ENCODE assay signal across 33 cellular contexts in genomic region chr6:164104432-164104831, GRCh38.
"Had no signal": no experiment of that assay in that cellular context is flagged by ENCODE, and none has a peak within 500 bp of the region (broad histone marks: within the 10 kb centered on the region; RNA-seq: fewer than 3 reads in every experiment).

No MANE protein-coding gene starts in this region.

- ATAC-seq: activated CD8-positive, alpha-beta T cell treated with anti-CD3 and anti-CD28 coated beads for 36 hours; activated T-cell treated with anti-CD3 and anti-CD28 coated beads, Interleukin-2, amount 50 U/mL, for 72 hours; activated T-helper 17 cell treated with anti-CD3 and anti-CD28 coated beads, Interleukin-2, amount 50 U/mL, for 72 hours; PC-3 had no signal

- H3K27ac ChIP-seq: ascending aorta, breast epithelium, Peyer's patch, VCaP had no signal

- H3K9me3 ChIP-seq: ascending aorta, breast epithelium, Peyer's patch had no signal

- DNase-seq: activated CD4-positive, alpha-beta T cell treated with anti-CD3 and anti-CD28 coated beads for 1 hour; activated CD4-positive, alpha-beta T cell treated with anti-CD3 and anti-CD28 coated beads for 48 hours; activated CD4-positive, alpha-beta T cell treated with anti-CD3 and anti-CD28 coated beads, Interleukin-2, amount 50 U/mL, for 4 hours; activated CD4-positive, CD25-positive, alpha-beta regulatory T cell; activated CD8-positive, alpha-beta T cell treated with anti-CD3 and anti-CD28 coated beads for 36 hours; activated gamma-delta T cell; activated naive CD4-positive, alpha-beta T cell treated with Interleukin-2 at 50 U/mL for 16 hours; activated naive CD8-positive, alpha-beta T cell treated with anti-CD3 and anti-CD28 coated beads, Interleukin-2, amount 10 ng/mL, durations not matched to agents 7 days and 5 days; activated T-cell treated with anti-CD3 and anti-CD28 coated beads, Interleukin-2, amount 50 U/mL, for 1 hour; activated T-cell treated with anti-CD3 and anti-CD28 coated beads, Interleukin-2, amount 50 U/mL, for 72 hours; amygdala; caudate nucleus; NCI-H1105; NCI-H1417 treated with DMSO at 0.1 percent for 48 hours; NCI-H187 treated with DMSO at 0.1 percent for 48 hours; NCI-H2081; NCI-H2171 treated with DMSO at 0.1 percent for 48 hours; NCI-H2227 treated with DMSO at 0.1 percent for 48 hours; NCI-H446; NCI-H510A treated with DMSO at 0.1 percent for 48 hours; NCI-H526 treated with DMSO at 0.1 percent for 48 hours; NCI-H774; PC-3; Peyer's patch; RPMI8226; SW 1271; T-helper 1 cell; T-helper 2 cell; T-helper 9 cell had no signal

- H3K4me1 ChIP-seq: breast epithelium, Peyer's patch had no signal

- H3K4me3 ChIP-seq: ascending aorta, breast epithelium, Peyer's patch had no signal

- H3K27me3 ChIP-seq: ascending aorta, breast epithelium, Peyer's patch had no signal

- H3K36me3 ChIP-seq: ascending aorta, breast epithelium, Peyer's patch had no signal
